Comparison of ENCODE assay signal across 15 cellular contexts in the genomic region with DNA sequence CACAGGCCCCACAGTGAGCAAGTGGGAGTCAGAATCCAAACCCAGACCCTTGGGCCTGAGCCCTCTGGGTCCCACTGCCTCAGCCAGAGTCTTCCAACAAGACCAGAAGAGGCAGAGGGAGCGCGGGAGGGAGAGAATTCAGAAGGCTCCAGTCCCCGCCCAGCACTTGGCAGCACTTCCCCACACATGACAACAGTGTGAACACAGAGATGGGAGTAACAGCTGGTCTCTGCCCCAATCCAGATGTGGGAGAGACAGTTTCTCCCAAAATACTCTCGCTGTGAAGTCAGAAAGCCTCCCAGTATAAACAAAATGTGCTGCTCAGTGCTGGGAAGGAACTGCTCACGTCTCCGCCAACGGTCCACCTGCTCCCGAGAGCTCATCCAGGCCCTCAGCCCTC.
DNase-seq lines count a peak whose midpoint lies in the region; ATAC-seq and TF ChIP-seq lines count a peak whose summit lies in the region.
"Had no signal": no experiment of that assay in that cellular context is flagged by ENCODE, and none has a peak within 500 bp of the region (broad histone marks: within the 10 kb centered on the region; RNA-seq: fewer than 3 reads in every experiment).

No MANE protein-coding gene starts in this region.

- CTCF ChIA-PET in activated CD4-positive, alpha-beta T cell treated with anti-CD3 and anti-CD28 coated beads, Interleukin-2, amount 10 ng/mL, durations not matched to agents 7 days and 5 days (lab: Charles Lee) = no interaction called here

- H3K4me1 Mint-ChIP-seq in activated CD4-positive, alpha-beta T cell treated with anti-CD3 and anti-CD28 coated beads, Interleukin-2, amount 10 ng/mL, durations not matched to agents 7 days and 5 days = no peaks in the 10 kb centered on the region
- H3K4me1 Mint-ChIP-seq: activated CD4-positive, alpha-beta memory T cell treated with anti-CD3 and anti-CD28 coated beads, Interleukin-2, amount 10 ng/mL, durations not matched to agents 7 days and 5 days had no signal

- TF ChIP-seq CTCF in fibroblast of mammary gland (conservative IDR thresholded peaks at IDR 0.05; ENCODE audit: control insufficient read depth, insufficient read depth, low read depth, low read length) (no peak), lower leg skin (IDR thresholded peaks at IDR 0.05) (no peak)

- H3K27me3 ChIP-seq in effector memory CD4-positive, alpha-beta T cell (replicated peaks; ENCODE audit: control insufficient read depth, insufficient read depth, low read length, poor library complexity, severe bottlenecking) = no peaks in the 10 kb centered on the region
- H3K27me3 ChIP-seq: BLaER1 treated with 17β-estradiol and CSF1 and Interleukin-3, amounts not matched to agents 10 nM and 100 nM had no signal

- DNase-seq in GM04504 (ENCODE audit: low read depth) (peak; percentile 16), fibroblast of mammary gland (ENCODE audit: low read depth) (peak; percentile 76), lower leg skin (ENCODE audit: low spot score in 2 of 2) (peak; percentile 85 to 96), stromal cell of bone marrow (ENCODE audit: low read depth) (peak; percentile 39), NCI-H524 treated with DMSO at 0.1 percent for 48 hours (lab: John Stamatoyannopoulos, UW) (no peak)
- no peak for DNase-seq in effector memory CD4-positive, alpha-beta T cell
- no peak for DNase-seq in activated CD4-positive, alpha-beta T cell treated with anti-CD3 and anti-CD28 coated beads, Interleukin-2, amount 10 ng/mL, durations not matched to agents 7 days and 5 days
- DNase-seq: activated CD4-positive, alpha-beta memory T cell treated with anti-CD3 and anti-CD28 coated beads, Interleukin-2, amount 10 ng/mL, durations not matched to agents 7 days and 5 days; activated naive CD4-positive, alpha-beta T cell; GOT3; NCI-H187; stimulated activated naive CD8-positive, alpha-beta T cell treated with anti-CD3 and anti-CD28 coated beads, Interleukin-15, Interleukin-2, amounts not matched to agents 100 U/mL and 50 U/mL, for 24 hours; T-helper 2 cell had no signal

- H3K27me3 Mint-ChIP-seq in activated CD4-positive, alpha-beta T cell treated with anti-CD3 and anti-CD28 coated beads, Interleukin-2, amount 10 ng/mL, durations not matched to agents 7 days and 5 days = no peaks in the 10 kb centered on the region
- H3K27me3 Mint-ChIP-seq: activated CD4-positive, alpha-beta memory T cell treated with anti-CD3 and anti-CD28 coated beads, Interleukin-2, amount 10 ng/mL, durations not matched to agents 7 days and 5 days had no signal

- H3K9me3 ChIP-seq in effector memory CD4-positive, alpha-beta T cell (ENCODE audit: control insufficient read depth, low read length) = no peaks in the 10 kb centered on the region
- H3K9me3 ChIP-seq: BLaER1 treated with 17β-estradiol and CSF1 and Interleukin-3, amounts not matched to agents 10 nM and 100 nM had no signal

- no peaks in the 10 kb centered on the region for H3K9me3 Mint-ChIP-seq in activated CD4-positive, alpha-beta T cell treated with anti-CD3 and anti-CD28 coated beads, Interleukin-2, amount 10 ng/mL, durations not matched to agents 7 days and 5 days
- H3K9me3 Mint-ChIP-seq: activated CD4-positive, alpha-beta memory T cell treated with anti-CD3 and anti-CD28 coated beads, Interleukin-2, amount 10 ng/mL, durations not matched to agents 7 days and 5 days had no signal

- 35 to 49% methylated on average over 8 of the region's 8 CpGs for WGBS in lower leg skin, 2 donors

- intact Hi-C loops in lower leg skin (cut with DNase I; ENCODE audit: low total_unique reads) = no loop called here

- H3K27ac Mint-ChIP-seq in activated CD4-positive, alpha-beta T cell treated with anti-CD3 and anti-CD28 coated beads, Interleukin-2, amount 10 ng/mL, durations not matched to agents 7 days and 5 days = no peak overlapping the region
- H3K27ac Mint-ChIP-seq: activated CD4-positive, alpha-beta memory T cell treated with anti-CD3 and anti-CD28 coated beads, Interleukin-2, amount 10 ng/mL, durations not matched to agents 7 days and 5 days had no signal

- no peak for ATAC-seq in HG03520 (IDR thresholded peaks at IDR 0.05; ENCODE audit: unreplicated experiment)
- ATAC-seq: stimulated activated naive CD8-positive, alpha-beta T cell treated with anti-CD3 and anti-CD28 coated beads, Interleukin-15, Interleukin-2, amounts not matched to agents 100 U/mL and 50 U/mL, for 24 hours had no signal

- H3K36me3 ChIP-seq in effector memory CD4-positive, alpha-beta T cell (ENCODE audit: control insufficient read depth, insufficient read depth, low read length) = no peaks in the 10 kb centered on the region
- H3K36me3 ChIP-seq: BLaER1 treated with 17β-estradiol and CSF1 and Interleukin-3, amounts not matched to agents 10 nM and 100 nM had no signal

- POLR2A ChIA-PET in activated CD4-positive, alpha-beta T cell treated with anti-CD3 and anti-CD28 coated beads, Interleukin-2, amount 10 ng/mL, durations not matched to agents 7 days and 5 days (lab: Charles Lee) = no interaction called here

- no peaks in the 10 kb centered on the region for H3K4me1 ChIP-seq in effector memory CD4-positive, alpha-beta T cell (ENCODE audit: control insufficient read depth, insufficient read depth, low read length, poor library complexity, severe bottlenecking)

- H3K36me3 Mint-ChIP-seq in activated CD4-positive, alpha-beta T cell treated with anti-CD3 and anti-CD28 coated beads, Interleukin-2, amount 10 ng/mL, durations not matched to agents 7 days and 5 days (ENCODE audit: low read depth) = no peaks in the 10 kb centered on the region

- no peak overlapping the region for H3K4me3 Mint-ChIP-seq in activated CD4-positive, alpha-beta T cell treated with anti-CD3 and anti-CD28 coated beads, Interleukin-2, amount 10 ng/mL, durations not matched to agents 7 days and 5 days
- H3K4me3 Mint-ChIP-seq: activated CD4-positive, alpha-beta memory T cell treated with anti-CD3 and anti-CD28 coated beads, Interleukin-2, amount 10 ng/mL, durations not matched to agents 7 days and 5 days had no signal

- H3K4me3 ChIP-seq in fibroblast of mammary gland (ENCODE audit: control insufficient read depth, low read depth, low read length) = no peak overlapping the region
- H3K4me3 ChIP-seq in lower leg skin (ENCODE audit: low read depth, poor library complexity, severe bottlenecking) = no peak overlapping the region
- no peak overlapping the region for H3K4me3 ChIP-seq in effector memory CD4-positive, alpha-beta T cell (ENCODE audit: insufficient read depth, low read depth, low read length, poor library complexity, severe bottlenecking)
- H3K4me3 ChIP-seq: BLaER1 treated with 17β-estradiol and CSF1 and Interleukin-3, amounts not matched to agents 10 nM and 100 nM had no signal

- no peak overlapping the region for H3K27ac ChIP-seq in effector memory CD4-positive, alpha-beta T cell (ENCODE audit: insufficient read depth, low read length, poor library complexity, severe bottlenecking)
- H3K27ac ChIP-seq: BLaER1 treated with 17β-estradiol and CSF1 and Interleukin-3, amounts not matched to agents 10 nM and 100 nM had no signal

- no peak for TF ChIP-seq POLR2A in lower leg skin (IDR thresholded peaks at IDR 0.05)

Comparison
In these comparisons a context has a peak if more than half of its experiments do, and no peak if none do; other contexts are left out.
1. DNase-seq: peak in GM04504 (single experiment), fibroblast of mammary gland (single experiment), lower leg skin (2 of 2) and stromal cell of bone marrow (single experiment); none in effector memory CD4-positive, alpha-beta T cell (0 of 3), NCI-H524 treated with DMSO at 0.1 percent for 48 hours (single experiment) and activated CD4-positive, alpha-beta T cell treated with anti-CD3 and anti-CD28 coated beads, Interleukin-2, amount 10 ng/mL, durations not matched to agents 7 days and 5 days (single experiment).